1 cellular context compared by ENCODE assay signal in the genomic region with DNA sequence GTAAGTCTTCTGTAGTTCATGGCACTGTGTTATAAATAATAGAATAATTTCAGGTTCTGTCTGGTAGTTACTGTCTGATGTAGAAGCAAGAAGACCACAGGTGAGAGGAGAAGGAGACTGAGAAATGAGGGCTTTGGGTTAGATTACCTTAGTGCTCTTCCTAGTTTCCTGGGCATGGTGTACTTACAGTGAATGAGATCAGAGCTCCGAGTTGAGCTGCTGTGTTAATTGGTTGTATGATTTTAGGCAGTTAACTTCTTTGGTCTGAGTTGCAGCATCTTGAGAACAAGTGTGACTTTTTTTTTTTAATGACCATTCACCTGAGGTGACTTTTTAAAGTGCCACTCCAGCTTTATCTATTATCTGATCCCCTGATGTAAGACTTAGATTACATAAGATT.
TF ChIP-seq lines count a peak whose summit lies in the region.

No MANE protein-coding gene starts in this region.

TF ChIP-seq in GM23338, 12 proteins besides CTCF, POLR2A, EP300 and RAD21:
- TF ChIP-seq, protein P1, sequence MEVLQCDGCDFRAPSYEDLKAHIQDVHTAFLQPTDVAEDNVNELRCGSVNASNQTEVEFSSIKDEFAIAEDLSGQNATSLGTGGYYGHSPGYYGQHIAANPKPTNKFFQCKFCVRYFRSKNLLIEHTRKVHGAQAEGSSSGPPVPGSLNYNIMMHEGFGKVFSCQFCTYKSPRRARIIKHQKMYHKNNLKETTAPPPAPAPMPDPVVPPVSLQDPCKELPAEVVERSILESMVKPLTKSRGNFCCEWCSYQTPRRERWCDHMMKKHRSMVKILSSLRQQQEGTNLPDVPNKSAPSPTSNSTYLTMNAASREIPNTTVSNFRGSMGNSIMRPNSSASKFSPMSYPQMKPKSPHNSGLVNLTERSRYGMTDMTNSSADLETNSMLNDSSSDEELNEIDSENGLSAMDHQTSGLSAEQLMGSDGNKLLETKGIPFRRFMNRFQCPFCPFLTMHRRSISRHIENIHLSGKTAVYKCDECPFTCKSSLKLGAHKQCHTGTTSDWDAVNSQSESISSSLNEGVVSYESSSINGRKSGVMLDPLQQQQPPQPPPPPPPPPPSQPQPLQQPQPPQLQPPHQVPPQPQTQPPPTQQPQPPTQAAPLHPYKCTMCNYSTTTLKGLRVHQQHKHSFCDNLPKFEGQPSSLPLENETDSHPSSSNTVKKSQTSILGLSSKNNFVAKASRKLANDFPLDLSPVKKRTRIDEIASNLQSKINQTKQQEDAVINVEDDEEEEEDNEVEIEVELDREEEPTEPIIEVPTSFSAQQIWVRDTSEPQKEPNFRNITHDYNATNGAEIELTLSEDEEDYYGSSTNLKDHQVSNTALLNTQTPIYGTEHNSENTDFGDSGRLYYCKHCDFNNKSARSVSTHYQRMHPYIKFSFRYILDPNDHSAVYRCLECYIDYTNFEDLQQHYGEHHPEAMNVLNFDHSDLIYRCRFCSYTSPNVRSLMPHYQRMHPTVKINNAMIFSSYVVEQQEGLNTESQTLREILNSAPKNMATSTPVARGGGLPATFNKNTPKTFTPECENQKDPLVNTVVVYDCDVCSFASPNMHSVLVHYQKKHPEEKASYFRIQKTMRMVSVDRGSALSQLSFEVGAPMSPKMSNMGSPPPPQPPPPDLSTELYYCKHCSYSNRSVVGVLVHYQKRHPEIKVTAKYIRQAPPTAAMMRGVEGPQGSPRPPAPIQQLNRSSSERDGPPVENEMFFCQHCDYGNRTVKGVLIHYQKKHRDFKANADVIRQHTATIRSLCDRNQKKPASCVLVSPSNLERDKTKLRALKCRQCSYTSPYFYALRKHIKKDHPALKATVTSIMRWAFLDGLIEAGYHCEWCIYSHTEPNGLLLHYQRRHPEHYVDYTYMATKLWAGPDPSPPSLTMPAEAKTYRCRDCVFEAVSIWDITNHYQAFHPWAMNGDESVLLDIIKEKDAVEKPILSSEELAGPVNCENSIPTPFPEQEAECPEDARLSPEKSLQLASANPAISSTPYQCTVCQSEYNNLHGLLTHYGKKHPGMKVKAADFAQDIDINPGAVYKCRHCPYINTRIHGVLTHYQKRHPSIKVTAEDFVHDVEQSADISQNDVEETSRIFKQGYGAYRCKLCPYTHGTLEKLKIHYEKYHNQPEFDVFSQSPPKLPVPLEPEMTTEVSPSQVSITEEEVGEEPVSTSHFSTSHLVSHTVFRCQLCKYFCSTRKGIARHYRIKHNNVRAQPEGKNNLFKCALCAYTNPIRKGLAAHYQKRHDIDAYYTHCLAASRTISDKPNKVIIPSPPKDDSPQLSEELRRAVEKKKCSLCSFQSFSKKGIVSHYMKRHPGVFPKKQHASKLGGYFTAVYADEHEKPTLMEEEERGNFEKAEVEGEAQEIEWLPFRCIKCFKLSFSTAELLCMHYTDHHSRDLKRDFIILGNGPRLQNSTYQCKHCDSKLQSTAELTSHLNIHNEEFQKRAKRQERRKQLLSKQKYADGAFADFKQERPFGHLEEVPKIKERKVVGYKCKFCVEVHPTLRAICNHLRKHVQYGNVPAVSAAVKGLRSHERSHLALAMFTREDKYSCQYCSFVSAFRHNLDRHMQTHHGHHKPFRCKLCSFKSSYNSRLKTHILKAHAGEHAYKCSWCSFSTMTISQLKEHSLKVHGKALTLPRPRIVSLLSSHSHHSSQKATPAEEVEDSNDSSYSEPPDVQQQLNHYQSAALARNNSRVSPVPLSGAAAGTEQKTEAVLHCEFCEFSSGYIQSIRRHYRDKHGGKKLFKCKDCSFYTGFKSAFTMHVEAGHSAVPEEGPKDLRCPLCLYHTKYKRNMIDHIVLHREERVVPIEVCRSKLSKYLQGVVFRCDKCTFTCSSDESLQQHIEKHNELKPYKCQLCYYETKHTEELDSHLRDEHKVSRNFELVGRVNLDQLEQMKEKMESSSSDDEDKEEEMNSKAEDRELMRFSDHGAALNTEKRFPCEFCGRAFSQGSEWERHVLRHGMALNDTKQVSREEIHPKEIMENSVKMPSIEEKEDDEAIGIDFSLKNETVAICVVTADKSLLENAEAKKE (CRISPR knock-in tag; IDR thresholded peaks at IDR 0.05): no peak
- no peak for TF ChIP-seq NANOG (IDR thresholded peaks at IDR 0.05; ENCODE audit: borderline replicate concordance)
- TF ChIP-seq ETS1 (IDR thresholded peaks at IDR 0.05): no peak
- no peak for TF ChIP-seq POLR2AphosphoS5 (IDR thresholded peaks at IDR 0.05; ENCODE audit: low read depth)
TF ChIP-seq in GM23338: peak in this region for 0.
